11 cellular contexts compared by ENCODE assay signal in genomic region chr7:130732980-130733865, GRCh38. TPM values are rescaled to one million over a fixed set of nuclear protein-coding genes. Genes with fewer than 3 reads are reported as not detected.
DNase-seq lines count a peak whose midpoint lies in the region; ATAC-seq and TF ChIP-seq lines count a peak whose summit lies in the region.
"Had no signal": no experiment of that assay in that cellular context is flagged by ENCODE, and none has a peak within 500 bp of the region (broad histone marks: within the 10 kb centered on the region; RNA-seq: fewer than 3 reads in every experiment).

No MANE protein-coding gene starts in this region.

- H3K9ac ChIP-seq in NT2/D1 (ENCODE audit: insufficient read length, low read depth) = no peak overlapping the region

- 11 to 22% (median 13%) methylated on average over 16 to 90 of the region's 90 CpGs for WGBS in adrenal gland, 4 donors

- TF ChIP-seq CTCF in adrenal gland (IDR thresholded peaks at IDR 0.05) = peak in 3 of 6 experiments; percentile 5 to 27 (median 15)

- intact Hi-C loops in adrenal gland (cut with DNase I) = no loop called here

- ATAC-seq in left lobe of liver = peak; percentile 74
- ATAC-seq in stimulated activated naive CD8-positive, alpha-beta T cell treated with anti-CD3 and anti-CD28 coated beads, Interleukin-15, Interleukin-2, amounts not matched to agents 100 U/mL and 50 U/mL, for 24 hours = peak; percentile 55

- H3K36me3 ChIP-seq in NT2/D1 (ENCODE audit: insufficient read depth, insufficient read length, low read length) (no peaks in the 10 kb centered on the region), adrenal gland (replicated peaks in 1 of 2) (no peaks in the 10 kb centered on the region)

- peak overlapping the region in 4 of 5 donors; percentile 75 to 94 (median 86) for H3K27ac ChIP-seq in adrenal gland

- H3K4me3 ChIP-seq in NT2/D1 (ENCODE audit: insufficient read length, low read depth) (peak overlapping the region; percentile 39), adrenal gland (peak overlapping the region in 3 of 4 donors; percentile 6 to 84 (median 38))

- H3K9me3 ChIP-seq in NT2/D1 (ENCODE audit: insufficient read depth, low read length) (peaks cover 13% of the 10 kb centered on the region; the same call in 1 of the 2 replicates), adrenal gland (replicated peaks in 1 of 3) (peaks cover 0 to 17% (median 0%) of the 10 kb centered on the region in 3 donors)

- TF ChIP-seq POLR2A in adrenal gland (IDR thresholded peaks at IDR 0.05) = peak in 1 of 2 donors; percentile 43

- peaks cover 82% of the 10 kb centered on the region for H3K27me3 ChIP-seq in NT2/D1 (ENCODE audit: insufficient read depth, insufficient read length)
- peaks cover 8% of the 10 kb centered on the region for H3K27me3 ChIP-seq in adrenal gland

- DNase-seq in NCI-H748 (lab: John Stamatoyannopoulos, UW; ENCODE audit: unreplicated experiment) (peak; percentile 70), NCI-H748 treated with DMSO at 0.1 percent for 48 hours (lab: John Stamatoyannopoulos, UW) (no peak), NT2/D1 (ENCODE audit: low read depth, low spot score) (no peak), adrenal gland (peak; percentile 55 to 73 (median 61)), left lobe of liver (ENCODE audit: low spot score) (peak; percentile 48), OCI-M2 (lab: John Stamatoyannopoulos, UW; ENCODE audit: unreplicated experiment) (no peak), kidney tubule cell (ENCODE audit: low spot score) (no peak)
- DNase-seq in stimulated activated naive CD8-positive, alpha-beta T cell treated with anti-CD3 and anti-CD28 coated beads, Interleukin-15, Interleukin-2, amounts not matched to agents 100 U/mL and 50 U/mL, for 24 hours = peak; percentile 38

- H3K4me1 ChIP-seq in NT2/D1 (ENCODE audit: insufficient read depth, insufficient read length) (no peaks in the 10 kb centered on the region), adrenal gland (replicated peaks in 1 of 2) (peaks cover 0 to 10% of the 10 kb centered on the region in 2 donors)

RNA-seq across cellular contexts. Expression of gene KLF14, which starts 0.8 kb away (rescaled TPM):
- 1 to 10 TPM in 7 of 8 donors, under 1 TPM in 1; 0.66 to 3.2 (median 1.7) TPM for total RNA-seq in adrenal gland
- under 1 TPM; 0.44 to 0.54 (median 0.48) TPM for polyA plus RNA-seq in adrenal gland
- total RNA-seq in left lobe of liver = not detected
- total RNA-seq: temporal lobe had no signal

RNA-seq across cellular contexts. Expression of gene TSGA13, which starts 46.9 kb away (rescaled TPM):
- total RNA-seq in adrenal gland (not detected), left lobe of liver (not detected)
- polyA plus RNA-seq in adrenal gland = not detected
- total RNA-seq: Daoy, temporal lobe had no signal
- polyA plus RNA-seq: adipose tissue had no signal

Comparison
In these comparisons a context has a peak if more than half of its experiments do, and no peak if none do; other contexts are left out.
1. DNase-seq: peak in NCI-H748 (single experiment), adrenal gland (7 of 7), left lobe of liver (single experiment) and stimulated activated naive CD8-positive, alpha-beta T cell treated with anti-CD3 and anti-CD28 coated beads, Interleukin-15, Interleukin-2, amounts not matched to agents 100 U/mL and 50 U/mL, for 24 hours (single experiment); none in NCI-H748 treated with DMSO at 0.1 percent for 48 hours (single experiment), NT2/D1 (single experiment), OCI-M2 (single experiment) and kidney tubule cell (single experiment).